ENCODE assay signal across 17 cellular contexts in genomic region chr22:47175151-47175760, GRCh38.
A peak's percentile ranks its signal among the peaks of the same experiment; 100 is the strongest.
DNase-seq lines count a peak whose midpoint lies in the region; ATAC-seq, FAIRE-seq and TF ChIP-seq lines count a peak whose summit lies in the region.
"Had no signal": no experiment of that assay in that cellular context is flagged by ENCODE, and none has a peak within 500 bp of the region (broad histone marks: within the 10 kb centered on the region; RNA-seq: fewer than 3 reads in every experiment).

No MANE protein-coding gene starts in this region.

- TF ChIP-seq RAD21 in H1 (IDR thresholded peaks at IDR 0.05 in 1 of 2, conservative IDR thresholded peaks at IDR 0.05 in 1 of 2; ENCODE audit: low read depth in 2 of 2, low read length in 2 of 2) = no peak

- 94% methylated on average over 25 of the region's 25 CpGs; no CpG with 5 or more reads in 1 of the 2 experiments for WGBS in H1 (ENCODE audit: extremely low coverage in 1 of 2, insufficient coverage in 1 of 2, insufficient read length in 1 of 2, insufficient replicate concordance in 2 of 2, low coverage in 1 of 2, low lambda C conversion rate in 2 of 2, missing lambda C conversion rate in 1 of 2), 2 experiments
- WGBS in spleen, 5 donors = 66 to 89% (median 78%) methylated on average over 23 to 25 of the region's 25 CpGs

- no peak overlapping the region for H3K18ac ChIP-seq in H1 (ENCODE audit: extremely low read depth, low read length)

- H2BK5ac ChIP-seq in H1 (ENCODE audit: low read depth, low read length) = no peak overlapping the region

- peaks cover 17% of the 10 kb centered on the region for H3K9me3 Mint-ChIP-seq in glutamatergic neuron (ENCODE audit: unreplicated experiment)
- H3K9me3 Mint-ChIP-seq: T-helper 1 cell treated with Interleukin-12 subunit alpha and Interleukin-12 subunit beta and Interleukin-4 antibody, amounts not matched to agents 30 μg/mL and 1 μg/mL, for 36 hours had no signal

- H3K27me3 ChIP-seq in H1 (replicated peaks in 1 of 4; ENCODE audit: control insufficient read depth in 3 of 4, extremely low read depth in 1 of 4, insufficient read depth in 3 of 4, low read length in 3 of 4) (no peaks in the 10 kb centered on the region), spleen (replicated peaks in 1 of 7) (no peaks in the 10 kb centered on the region)
- H3K27me3 ChIP-seq: BLaER1 had no signal

- no peak overlapping the region for H2BK15ac ChIP-seq in H1 (ENCODE audit: low read length)

- no peak overlapping the region for H2BK20ac ChIP-seq in H1 (ENCODE audit: low read length)

- H2BK120ac ChIP-seq in H1 (replicated peaks; ENCODE audit: low read depth, low read length) = no peak overlapping the region

- H3K56ac ChIP-seq in H1 (replicated peaks; ENCODE audit: insufficient read length, low read depth, low read length) = no peak overlapping the region

- H3K4me3 ChIP-seq in HEK293 (ENCODE audit: low read depth, low read length) = no peak overlapping the region
- H3K4me3 ChIP-seq in H1 (ENCODE audit: extremely low read depth in 1 of 4, insufficient read depth in 2 of 4, low read depth in 3 of 4, low read length in 4 of 4) = no peak overlapping the region
- H3K4me3 ChIP-seq in spleen = no peak overlapping the region
- H3K4me3 ChIP-seq: BLaER1 had no signal

- H4K8ac ChIP-seq in H1 (ENCODE audit: extremely low read depth, insufficient read depth, low read length) = peak overlapping the region; percentile 51; the same call in 1 of the 2 replicates

- H3K4me1 Mint-ChIP-seq in glutamatergic neuron (ENCODE audit: low read depth, unreplicated experiment) = peaks cover 2% of the 10 kb centered on the region
- H3K4me1 Mint-ChIP-seq: stimulated activated naive CD8-positive, alpha-beta T cell treated with anti-CD3 and anti-CD28 coated beads, Interleukin-15, amount 100 ng/mL, for 72 hours had no signal

- TF ChIP-seq CTCF in HEK293 (tag by site-specific recombination; IDR thresholded peaks at IDR 0.05) (no peak), H1 (IDR thresholded peaks at IDR 0.05; ENCODE audit: control extremely low read depth in 1 of 3, insufficient read depth in 1 of 3, low read depth in 1 of 3, low read length in 3 of 3) (no peak), spleen (IDR thresholded peaks at IDR 0.05 in 8 of 11, conservative IDR thresholded peaks at IDR 0.05 in 3 of 11) (no peak), glutamatergic neuron (IDR thresholded peaks at IDR 0.05; ENCODE audit: partially characterized antibody, unreplicated experiment) (no peak)

- no peak overlapping the region for H3K14ac ChIP-seq in H1 (ENCODE audit: insufficient read length)

- H2BK12ac ChIP-seq in H1 (ENCODE audit: low read depth, low read length) = no peak overlapping the region

- no peaks in the 10 kb centered on the region for H3K79me2 ChIP-seq in H1 (ENCODE audit: control insufficient read depth in 1 of 2, insufficient read depth in 2 of 2, low read length in 2 of 2)
- H3K79me2 ChIP-seq: parathyroid adenoma had no signal

- H4K5ac ChIP-seq in H1 (ENCODE audit: insufficient read length, low read depth, low read length) = no peak overlapping the region

- no peak overlapping the region for H3K4me2 ChIP-seq in H1 (ENCODE audit: insufficient read depth in 1 of 2, low read depth in 2 of 2, low read length in 2 of 2)
- H3K4me2 ChIP-seq: BLaER1 had no signal

- H3K36me3 Mint-ChIP-seq in glutamatergic neuron (ENCODE audit: unreplicated experiment) = peaks cover 15% of the 10 kb centered on the region

- H3K36me3 ChIP-seq in HEK293 (ENCODE audit: control insufficient read depth in 2 of 2, insufficient read depth in 1 of 2, low read length in 2 of 2) (peaks cover 0 to 2% of the 10 kb centered on the region in 2 experiments; a peak in 1 of 3 replicates), H1 (ENCODE audit: control insufficient read depth in 2 of 4, insufficient read depth in 4 of 4, low read length in 3 of 4) (0 out of 8 replicates have a peak, but pooled peaks cover 0 to 2% (median 0%) of the 10 kb centered on the region in 4 experiments), spleen (peaks cover 0 to 61% (median 15%) of the 10 kb centered on the region in 6 donors)

- H3K4me3 Mint-ChIP-seq in glutamatergic neuron (ENCODE audit: unreplicated experiment) = no peak overlapping the region
- H3K4me3 Mint-ChIP-seq: activated naive CD8-positive, alpha-beta T cell; stimulated activated naive CD8-positive, alpha-beta T cell treated with anti-CD3 and anti-CD28 coated beads, Interleukin-15, amount 100 ng/mL, for 72 hours; T-helper 1 cell treated with Interleukin-12 subunit alpha and Interleukin-12 subunit beta and Interleukin-4 antibody, amounts not matched to agents 30 μg/mL and 1 μg/mL, for 36 hours had no signal

- H3K4me1 ChIP-seq in HEK293 (ENCODE audit: control insufficient read depth, insufficient read depth, low read length) = no peaks in the 10 kb centered on the region
- H3K4me1 ChIP-seq in H1 (replicated peaks in 1 of 4; ENCODE audit: control insufficient read depth in 3 of 4, insufficient read depth in 4 of 4, low read length in 3 of 4) = no peaks in the 10 kb centered on the region
- H3K4me1 ChIP-seq in spleen = peaks cover 0 to 19% (median 0%) of the 10 kb centered on the region in 6 donors
- H3K4me1 ChIP-seq: parathyroid adenoma had no signal

- peak; percentile 2 for ATAC-seq in left colon
- no peak for ATAC-seq in GM19463 (IDR thresholded peaks at IDR 0.05; ENCODE audit: unreplicated experiment)
- no peak for ATAC-seq in GM21390 (IDR thresholded peaks at IDR 0.05; ENCODE audit: unreplicated experiment)

- no peak overlapping the region for H2AFZ ChIP-seq in H1 (ENCODE audit: low read length)
- H2AFZ ChIP-seq: parathyroid adenoma had no signal

- H3K4ac ChIP-seq in H1 (replicated peaks; ENCODE audit: insufficient read length, low read depth, low read length) = no peak overlapping the region

- POLR2A ChIA-PET in HEK293 (lab: Yijun Ruan, JAX) (no interaction called here), H1 (lab: Charles Lee; ENCODE audit: partially characterized antibody) (no interaction called here)

- FAIRE-seq in H1 (lab: Jason Lieb, UNC) = no peak
- FAIRE-seq: bronchial epithelial cell had no signal

- no peaks in the 10 kb centered on the region for H4K20me1 ChIP-seq in H1 (replicated peaks in 1 of 2; ENCODE audit: control insufficient read depth in 1 of 2, insufficient read depth in 2 of 2, low read length in 2 of 2)

- no peak for DNase-seq in H1 (ENCODE audit: low read depth in 1 of 2, low spot score in 2 of 2)
- DNase-seq in left colon = peak; percentile 9 to 24
- peak; percentile 51 for DNase-seq in spleen
- DNase-seq in glutamatergic neuron = no peak
- DNase-seq: KG1; NCI-H1092 treated with DMSO at 0.1 percent for 48 hours; NCI-H226; stimulated activated naive CD8-positive, alpha-beta T cell treated with anti-CD3 and anti-CD28 coated beads, Interleukin-15, amount 100 ng/mL, for 72 hours had no signal

- H2AK5ac ChIP-seq in H1 (ENCODE audit: low read depth, low read length) = no peak overlapping the region

- no peak overlapping the region for H3K27ac Mint-ChIP-seq in glutamatergic neuron (ENCODE audit: unreplicated experiment)
- H3K27ac Mint-ChIP-seq: activated naive CD8-positive, alpha-beta T cell; stimulated activated naive CD8-positive, alpha-beta T cell treated with anti-CD3 and anti-CD28 coated beads, Interleukin-15, amount 100 ng/mL, for 72 hours; T-helper 1 cell treated with Interleukin-12 subunit alpha and Interleukin-12 subunit beta and Interleukin-4 antibody, amounts not matched to agents 30 μg/mL and 1 μg/mL, for 36 hours had no signal

- intact Hi-C loops in left colon (cut with DNase I, micrococcal nuclease) = no loop called here
- intact Hi-C loops in spleen (cut with DNase I; ENCODE audit: low total_unique reads) = no loop called here

- no peaks in the 10 kb centered on the region for H3K23me2 ChIP-seq in H1 (ENCODE audit: low read depth, low read length)

- no peak overlapping the region for H3K9ac ChIP-seq in H1 (replicated peaks in 1 of 4; ENCODE audit: extremely low read depth in 1 of 4, low read depth in 3 of 4, low read length in 3 of 4)
- H3K9ac ChIP-seq: BLaER1, parathyroid adenoma had no signal

- H3K27me3 Mint-ChIP-seq in glutamatergic neuron (ENCODE audit: unreplicated experiment) = peaks cover 3% of the 10 kb centered on the region
- H3K27me3 Mint-ChIP-seq: activated naive CD8-positive, alpha-beta T cell; stimulated activated naive CD8-positive, alpha-beta T cell treated with anti-CD3 and anti-CD28 coated beads, Interleukin-15, amount 100 ng/mL, for 72 hours had no signal

- TF ChIP-seq POLR2A in H1 (IDR thresholded peaks at IDR 0.05; ENCODE audit: control extremely low read depth in 1 of 2, low read depth in 2 of 2, low read length in 2 of 2) = no peak
- TF ChIP-seq POLR2A in spleen (IDR thresholded peaks at IDR 0.05) = no peak

- no peak overlapping the region for H3K23ac ChIP-seq in H1 (ENCODE audit: insufficient read length)

- CTCF ChIA-PET in HEK293 (lab: Yijun Ruan, JAX) = interaction anchor here (1.3 kb wide), 1 partner anchor 373 kb away, joined by 5 read pairs; no protein-coding TSS in a partner anchor
- CTCF ChIA-PET in H1 (lab: Charles Lee; ENCODE audit: partially characterized antibody) = no interaction called here

- H4K91ac ChIP-seq in H1 (replicated peaks; ENCODE audit: insufficient read length, low read length) = no peak overlapping the region

- H3K27ac ChIP-seq in HEK293 (ENCODE audit: extremely low read depth, low read depth, low read length) = no peak overlapping the region
- no peak overlapping the region for H3K27ac ChIP-seq in H1 (ENCODE audit: low read depth, low read length)
- peak overlapping the region in 4 of 8 donors; percentile 43 to 63 (median 54) for H3K27ac ChIP-seq in spleen
- H3K27ac ChIP-seq: BLaER1, HL-60, parathyroid adenoma had no signal

- no peak for TF ChIP-seq EP300 in H1 (IDR thresholded peaks at IDR 0.05; ENCODE audit: borderline replicate concordance in 1 of 2, low read depth in 2 of 2, low read length in 2 of 2)

- no peaks in the 10 kb centered on the region for H3K9me3 ChIP-seq in HEK293 (ENCODE audit: control insufficient read depth, insufficient read depth, low read depth, low read length)
- peaks cover 11 to 31% of the 10 kb centered on the region in 2 experiments; a peak in 2 of 4 replicates for H3K9me3 ChIP-seq in H1 (ENCODE audit: insufficient read depth in 2 of 2, low read depth in 1 of 2, low read length in 1 of 2)
- peaks cover 0 to 5% (median 0%) of the 10 kb centered on the region in 8 donors for H3K9me3 ChIP-seq in spleen
- H3K9me3 ChIP-seq: BLaER1 had no signal

- no peaks in the 10 kb centered on the region for H3K79me1 ChIP-seq in H1 (ENCODE audit: low read depth, low read length)

TF ChIP-seq in HEK293, 187 proteins besides CTCF, POLR2A, EP300 and RAD21 (continues in another document):
- TF ChIP-seq ZNF341 (tag by site-specific recombination; IDR thresholded peaks at IDR 0.05; ENCODE audit: low read depth) = peak; percentile 16; the same call in 1 of the 2 replicates
- no peak for TF ChIP-seq ZNF843 (tag by site-specific recombination; IDR thresholded peaks at IDR 0.05)
- no peak for TF ChIP-seq ZBTB17 (tag by site-specific recombination; IDR thresholded peaks at IDR 0.05)

TF ChIP-seq in H1, 55 proteins besides CTCF, POLR2A, EP300 and RAD21 (continues in another document):
- TF ChIP-seq YY1 (IDR thresholded peaks at IDR 0.05; ENCODE audit: low read depth, low read length) = no peak
- no peak for TF ChIP-seq TAF1 (IDR thresholded peaks at IDR 0.05; ENCODE audit: low read depth, low read length)

Comparison
In these comparisons a context has a peak if more than half of its experiments do, and no peak if none do; other contexts are left out.
1. DNase-seq: peak in left colon (2 of 2) and spleen (single experiment); none in H1 (0 of 2) and glutamatergic neuron (single experiment).